Comparison of ENCODE assay signal across 2 cellular contexts in genomic region chr3:33152363-33153360, GRCh38.
TF ChIP-seq lines count a peak whose summit lies in the region.

No MANE protein-coding gene starts in this region.

TF ChIP-seq in HEK293T, 16 proteins besides CTCF, POLR2A, EP300 and RAD21:
- TF ChIP-seq ARNT (IDR thresholded peaks at IDR 0.05), result no peak
- TF ChIP-seq ELF4 (IDR thresholded peaks at IDR 0.05), result no peak
- TF ChIP-seq BHLHE40 (IDR thresholded peaks at IDR 0.05; ENCODE audit: borderline replicate concordance), result no peak
- no peak for TF ChIP-seq L3MBTL2 (conservative IDR thresholded peaks at IDR 0.05)
- TF ChIP-seq ZNF384 (IDR thresholded peaks at IDR 0.05), result no peak
- TF ChIP-seq NFRKB (IDR thresholded peaks at IDR 0.05), result no peak

TF ChIP-seq in HepG2, 621 proteins besides CTCF, POLR2A, EP300 and RAD21:
- TF ChIP-seq ATF7 (IDR thresholded peaks at IDR 0.05) (peak; percentile 51; the same call in 1 of the 2 replicates), ATF7 (CRISPR knock-in tag; IDR thresholded peaks at IDR 0.05) (no peak), XBP1 (CRISPR knock-in tag; IDR thresholded peaks at IDR 0.05) (no peak), CREB1 (IDR thresholded peaks at IDR 0.05) (peak; percentile 54; the same call in 1 of the 2 replicates), CREB1 (CRISPR knock-in tag; IDR thresholded peaks at IDR 0.05) (no peak)
